ENCODE assay signal across 9 cellular contexts in the genomic region with DNA sequence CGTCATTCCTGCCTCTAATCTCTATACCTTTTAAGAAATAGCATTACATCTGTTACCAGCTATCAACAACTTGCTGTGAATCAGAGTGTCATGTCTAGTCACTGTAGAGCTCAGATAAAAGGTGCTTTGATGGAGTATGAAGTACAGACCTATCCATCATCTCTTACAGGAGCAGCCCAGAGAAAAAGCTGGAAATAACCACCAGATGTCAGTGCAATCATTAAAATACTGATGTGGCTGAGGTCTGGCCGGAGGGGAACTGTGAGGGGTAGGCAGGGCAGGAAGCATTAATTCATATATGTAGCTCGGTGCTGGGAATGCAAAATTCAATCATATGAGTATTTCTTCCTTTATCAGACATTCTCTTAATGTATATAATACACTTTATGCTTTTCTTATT.
DNase-seq lines count a peak whose midpoint lies in the region; ATAC-seq, FAIRE-seq and TF ChIP-seq lines count a peak whose summit lies in the region.
"Had no signal": no experiment of that assay in that cellular context is flagged by ENCODE, and none has a peak within 500 bp of the region (broad histone marks: within the 10 kb centered on the region; RNA-seq: fewer than 3 reads in every experiment).

No MANE protein-coding gene starts in this region.

- TF ChIP-seq POLR2A in GM18505 (IDR thresholded peaks at IDR 0.05; ENCODE audit: borderline replicate concordance, extremely low read depth, insufficient read depth, insufficient read length) = no peak

- ATAC-seq in HG02852 (IDR thresholded peaks at IDR 0.05; ENCODE audit: unreplicated experiment) = no peak
- no peak for ATAC-seq in GM18505 (IDR thresholded peaks at IDR 0.05; ENCODE audit: unreplicated experiment)

- no peaks in the 10 kb centered on the region for H3K27me3 ChIP-seq in small intestine (ENCODE audit: control insufficient read depth in 2 of 2, insufficient read depth in 2 of 2, low read length in 2 of 2)

- no peaks in the 10 kb centered on the region for H3K36me3 ChIP-seq in small intestine (ENCODE audit: control insufficient read depth in 2 of 2, insufficient read depth in 2 of 2, low read length in 2 of 2)
- H3K36me3 ChIP-seq: BLaER1 had no signal

- TF ChIP-seq CTCF in fibroblast of mammary gland (conservative IDR thresholded peaks at IDR 0.05; ENCODE audit: control insufficient read depth, insufficient read depth, low read depth, low read length) = peak; percentile 22

- H3K4me3 ChIP-seq in fibroblast of mammary gland (ENCODE audit: control insufficient read depth, low read depth, low read length) = no peak overlapping the region
- no peak overlapping the region for H3K4me3 ChIP-seq in small intestine (ENCODE audit: low read depth in 1 of 2, low read length in 2 of 2)
- H3K4me3 ChIP-seq: BLaER1 had no signal

- no peaks in the 10 kb centered on the region for H3K9me3 ChIP-seq in small intestine (ENCODE audit: control insufficient read depth, low read depth)
- H3K9me3 ChIP-seq: BLaER1 had no signal

- no peaks in the 10 kb centered on the region for H3K4me1 ChIP-seq in small intestine (ENCODE audit: control insufficient read depth in 2 of 2, insufficient read depth in 1 of 2, low read depth in 1 of 2, low read length in 1 of 2)

- no peak for FAIRE-seq in small intestine (lab: Jason Lieb, UNC)

- no peak overlapping the region for H3K27ac ChIP-seq in small intestine (ENCODE audit: low read depth in 1 of 2, low read length in 1 of 2)
- H3K27ac ChIP-seq: BLaER1 had no signal

- DNase-seq in NCI-H748 (lab: John Stamatoyannopoulos, UW; ENCODE audit: unreplicated experiment) (peak; percentile 23), NCI-H748 treated with DMSO at 0.1 percent for 48 hours (lab: John Stamatoyannopoulos, UW) (no peak), NCI-H69 (lab: John Stamatoyannopoulos, UW) (peak; percentile 3), fibroblast of mammary gland (ENCODE audit: low read depth) (peak; percentile 4), small intestine (peak; percentile 41), DMS153 (lab: John Stamatoyannopoulos, UW) (no peak)

- 26 to 27% (median 26%) methylated on average over 3 of the region's 3 CpGs for WGBS in small intestine, 3 donors

Comparison
In these comparisons a context has a peak if more than half of its experiments do, and no peak if none do; other contexts are left out.
1. DNase-seq: peak in NCI-H748 (single experiment), NCI-H69 (single experiment), fibroblast of mammary gland (single experiment) and small intestine (single experiment); none in NCI-H748 treated with DMSO at 0.1 percent for 48 hours (single experiment) and DMS153 (single experiment).